1 cellular context compared by ENCODE assay signal in the genomic region with DNA sequence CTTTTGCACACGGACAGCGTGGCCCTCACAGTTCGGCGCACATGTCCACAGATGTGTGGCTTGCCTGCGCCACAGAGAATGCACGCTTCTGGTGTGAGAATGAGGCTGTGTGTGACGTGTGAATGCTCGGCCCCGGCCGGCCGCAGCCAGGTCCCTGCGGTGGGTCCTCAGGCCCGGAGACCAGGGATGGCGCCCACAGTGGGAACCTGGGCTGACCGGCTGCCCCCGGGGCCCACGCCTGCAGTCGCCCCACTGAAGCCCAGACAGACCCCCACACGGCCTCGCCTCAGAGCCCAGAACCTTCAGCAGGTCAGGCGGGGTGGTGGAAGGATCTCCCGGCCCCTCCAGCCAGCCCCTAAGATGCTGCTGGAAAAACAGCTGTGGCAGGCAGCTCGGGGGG.
TF ChIP-seq lines count a peak whose summit lies in the region.

No MANE protein-coding gene starts in this region.

TF ChIP-seq in K562, 482 proteins besides CTCF, POLR2A, EP300 and RAD21 (continued from another document):
- no peak for TF ChIP-seq NUFIP1 (IDR thresholded peaks at IDR 0.05; ENCODE audit: partially characterized antibody)
- TF ChIP-seq OTX1 (CRISPR knock-in tag; IDR thresholded peaks at IDR 0.05) = no peak
- TF ChIP-seq COPS2 (conservative IDR thresholded peaks at IDR 0.05) = no peak
